Comparison of ENCODE assay signal across 1 cellular context in the genomic region with DNA sequence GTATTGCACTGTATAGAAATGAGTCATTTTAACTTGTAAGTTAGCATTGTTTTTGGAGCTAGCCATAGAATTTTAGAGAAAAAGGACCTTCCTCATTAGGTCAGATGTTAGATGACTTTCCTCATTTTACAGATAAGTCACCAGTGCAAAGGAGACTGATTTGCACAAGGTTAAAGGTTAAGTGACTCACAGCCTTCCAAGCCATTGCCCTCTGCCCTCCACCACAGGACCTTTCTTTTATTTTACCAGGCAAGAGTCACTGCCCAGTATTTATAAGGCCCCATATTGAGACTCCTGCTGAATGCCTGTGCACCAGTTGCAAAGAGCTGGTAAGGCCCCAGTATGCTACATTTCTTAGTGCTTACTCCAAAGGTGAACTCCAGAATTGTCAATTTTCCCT.
A peak's percentile ranks its signal among the peaks of the same experiment; 100 is the strongest.
TF ChIP-seq lines count a peak whose summit lies in the region.

No MANE protein-coding gene starts in this region.

TF ChIP-seq in endothelial cell of umbilical vein, 7 proteins besides CTCF, POLR2A, EP300 and RAD21 (continued from another document):
- TF ChIP-seq FOS (IDR thresholded peaks at IDR 0.05; ENCODE audit: borderline replicate concordance, insufficient read depth, low read length) (peak; percentile 53), POLR2AphosphoS5 (IDR thresholded peaks at IDR 0.05; ENCODE audit: insufficient read depth, low read depth, low read length) (no peak)
